In genomic region chr6:160520043-160520904, GRCh38 we compare ENCODE assay signal across 1 cellular context.
TF ChIP-seq lines count a peak whose summit lies in the region.

No MANE protein-coding gene starts in this region.

TF ChIP-seq in H1, 55 proteins besides CTCF, POLR2A, EP300 and RAD21 (continued from another document):
- TF ChIP-seq FOSL1 (IDR thresholded peaks at IDR 0.05; ENCODE audit: insufficient read depth, low read depth, low read length) (no peak), CHD7 (IDR thresholded peaks at IDR 0.05; ENCODE audit: insufficient replicate concordance, low read length) (no peak), GTF2F1 (IDR thresholded peaks at IDR 0.05; ENCODE audit: borderline replicate concordance, low read depth, low read length) (no peak), ATF2 (IDR thresholded peaks at IDR 0.05; ENCODE audit: low read length) (no peak), CREB1 (IDR thresholded peaks at IDR 0.05) (peak; percentile 92), MAX (IDR thresholded peaks at IDR 0.05) (peak; percentile 72), KDM4A (IDR thresholded peaks at IDR 0.05; ENCODE audit: low read depth, low read length, severe bottlenecking) (peak; percentile 88), SAP30 (IDR thresholded peaks at IDR 0.05; ENCODE audit: insufficient read depth, insufficient replicate concordance, low read length) (no peak), GABPA (IDR thresholded peaks at IDR 0.05; ENCODE audit: borderline replicate concordance, insufficient read depth, low read length) (no peak), CHD1 (IDR thresholded peaks at IDR 0.05; ENCODE audit: low read depth, low read length) (no peak), NRF1 (IDR thresholded peaks at IDR 0.05; ENCODE audit: low read depth, low read length) (no peak), ATF3 (IDR thresholded peaks at IDR 0.05; ENCODE audit: insufficient read depth, low read depth, low read length) (no peak), RFX5 (IDR thresholded peaks at IDR 0.05; ENCODE audit: borderline replicate concordance, low read depth, low read length) (no peak), USF2 (IDR thresholded peaks at IDR 0.05; ENCODE audit: low read length) (no peak), HDAC6 (IDR thresholded peaks at IDR 0.05; ENCODE audit: low read depth, low read length) (no peak), SP2 (IDR thresholded peaks at IDR 0.05; ENCODE audit: low read length) (no peak), SRF (IDR thresholded peaks at IDR 0.05; ENCODE audit: low read depth, low read length) (no peak), BACH1 (IDR thresholded peaks at IDR 0.05; ENCODE audit: low read length) (peak; percentile 73), ASH2L (IDR thresholded peaks at IDR 0.05; ENCODE audit: low read length) (peak; percentile 56), KDM1A (IDR thresholded peaks at IDR 0.05; ENCODE audit: borderline replicate concordance, low read length) (peak; percentile 33; the same call in 1 of the 2 replicates), BCL11A (IDR thresholded peaks at IDR 0.05; ENCODE audit: low read depth in 2 of 2, low read length in 2 of 2) (no peak), TBP (IDR thresholded peaks at IDR 0.05; ENCODE audit: low read depth, low read length) (0 out of 2 replicates have a peak, but pooled peaks have one; percentile 28), PHF8 (conservative IDR thresholded peaks at IDR 0.05; ENCODE audit: low read depth, low read length) (peak; percentile 69), SP1 (IDR thresholded peaks at IDR 0.05; ENCODE audit: low read depth, low read length) (no peak), ZNF274 (IDR thresholded peaks at IDR 0.05; ENCODE audit: borderline replicate concordance, extremely low read depth, low read length) (no peak), RBBP5 (IDR thresholded peaks at IDR 0.05; ENCODE audit: borderline replicate concordance, low read depth, low read length) (no peak), NANOG (IDR thresholded peaks at IDR 0.05; ENCODE audit: insufficient read depth, low read depth, low read length, poor library complexity, severe bottlenecking) (no peak), BRCA1 (IDR thresholded peaks at IDR 0.05; ENCODE audit: low read depth, low read length) (no peak), TAF1 (IDR thresholded peaks at IDR 0.05; ENCODE audit: low read depth, low read length) (peak; percentile 59; the same call in 1 of the 2 replicates), KDM5A (IDR thresholded peaks at IDR 0.05; ENCODE audit: low read length) (no peak), EZH2 (IDR thresholded peaks at IDR 0.05; ENCODE audit: low read depth, low read length, severe bottlenecking) (no peak), SIN3A (conservative IDR thresholded peaks at IDR 0.05 in 1 of 2, IDR thresholded peaks at IDR 0.05 in 1 of 2; ENCODE audit: low read depth in 1 of 2, low read length in 2 of 2) (no peak), RXRA (IDR thresholded peaks at IDR 0.05; ENCODE audit: insufficient read depth, low read depth, low read length) (no peak), POLR2AphosphoS5 (IDR thresholded peaks at IDR 0.05; ENCODE audit: low read depth, low read length) (0 out of 2 replicates have a peak, but pooled peaks have one; percentile 37), JUN (IDR thresholded peaks at IDR 0.05; ENCODE audit: low read depth, low read length) (no peak), SIX5 (IDR thresholded peaks at IDR 0.05; ENCODE audit: low read depth, low read length) (no peak)
TF ChIP-seq in H1: peak in this region for 15.
